25 cellular contexts compared by ENCODE assay signal in the genomic region with DNA sequence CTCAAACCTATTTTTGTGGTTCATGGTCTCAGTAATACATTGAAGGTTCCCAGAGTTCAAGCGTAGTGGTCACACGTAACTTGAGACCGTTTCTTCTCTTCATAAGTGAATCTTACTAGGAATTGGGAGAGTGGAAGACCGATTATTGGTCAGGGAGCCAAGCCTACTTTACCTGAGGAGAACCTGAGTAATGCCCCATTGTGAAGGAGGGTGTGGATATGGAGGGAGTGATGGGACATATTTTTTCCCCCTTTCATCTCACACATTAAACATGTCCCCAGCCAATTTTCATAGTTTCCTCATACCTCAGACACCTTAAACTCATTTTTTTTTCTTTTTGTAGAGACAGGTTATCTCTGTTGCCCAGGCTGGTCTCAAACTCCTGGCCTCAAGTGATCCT.
"Had no signal": no experiment of that assay in that cellular context is flagged by ENCODE, and none has a peak within 500 bp of the region (broad histone marks: within the 10 kb centered on the region; RNA-seq: fewer than 3 reads in every experiment).

No MANE protein-coding gene starts in this region.

- H3K9me3 Mint-ChIP-seq: activated B cell treated with CpG ODN at 0.5 μM for 24 hours; activated naive CD4-positive, alpha-beta T cell treated with anti-CD3 and anti-CD28 coated beads for 36 hours; central memory CD8-positive, alpha-beta T cell; effector memory CD8-positive, alpha-beta T cell had no signal

- H3K27me3 Mint-ChIP-seq: activated B cell treated with CpG ODN at 0.5 μM for 24 hours; central memory CD8-positive, alpha-beta T cell; effector memory CD8-positive, alpha-beta T cell had no signal

- DNase-seq: activated B cell treated with CpG ODN at 0.5 μM for 24 hours; activated CD4-positive, alpha-beta T cell treated with anti-CD3 and anti-CD28 coated beads for 4 hours; activated CD4-positive, alpha-beta T cell treated with anti-CD3 and anti-CD28 coated beads, Interleukin-2, amount 50 U/mL, for 48 hours; activated CD8-positive, alpha-beta memory T cell treated with anti-CD3 and anti-CD28 coated beads, Interleukin-2, amount 50 U/mL, for 48 hours; activated effector memory CD4-positive, alpha-beta T cell treated with Interleukin-2 at 50 U/mL for 16 hours; activated naive CD4-positive, alpha-beta T cell treated with anti-CD3 and anti-CD28 coated beads for 36 hours; activated T-cell treated with anti-CD3 and anti-CD28 coated beads, Interleukin-2, amount 50 U/mL, for 48 hours; effector memory CD8-positive, alpha-beta T cell; esophagus squamous epithelium; gastrocnemius medialis; hypothalamus; mesenchymal stem cell; mucosa of descending colon; sigmoid colon; stimulated activated CD4-positive, alpha-beta T cell treated with anti-CD3 and anti-CD28 coated beads, Interleukin-2, amount 100 ng/mL, for 48 hours; stimulated activated CD8-positive, alpha-beta memory T cell treated with anti-CD3 and anti-CD28 coated beads, Interleukin-4, amount 100 ng/mL, for 48 hours; stimulated activated naive CD4-positive, alpha-beta T cell treated with Interleukin-2 at 50 U/mL for 16 hours; substantia nigra; T1000; thyroid gland; upper lobe of right lung had no signal

- FAIRE-seq: astrocyte, colon had no signal

- H3K4me1 ChIP-seq: esophagus squamous epithelium, gastrocnemius medialis, sigmoid colon, thyroid gland, upper lobe of right lung had no signal

- H3K27ac ChIP-seq: esophagus squamous epithelium, gastrocnemius medialis, sigmoid colon, thyroid gland, upper lobe of right lung had no signal

- H3K9me3 ChIP-seq: esophagus squamous epithelium, gastrocnemius medialis, mucosa of descending colon, sigmoid colon, thyroid gland, upper lobe of right lung had no signal

- ATAC-seq: effector memory CD8-positive, alpha-beta T cell; gastrocnemius medialis; mucosa of descending colon; upper lobe of right lung had no signal

- H3K4me3 Mint-ChIP-seq: activated B cell treated with CpG ODN at 0.5 μM for 24 hours; activated naive CD4-positive, alpha-beta T cell treated with anti-CD3 and anti-CD28 coated beads for 36 hours; central memory CD8-positive, alpha-beta T cell; effector memory CD8-positive, alpha-beta T cell; T-helper 1 cell treated with Interleukin-12 subunit alpha and Interleukin-12 subunit beta and Interleukin-4 antibody, amounts not matched to agents 30 μg/mL and 1 μg/mL, for 36 hours had no signal

- H3K4me3 ChIP-seq: esophagus squamous epithelium, gastrocnemius medialis, mucosa of descending colon, sigmoid colon, thyroid gland, upper lobe of right lung had no signal

- H3K27ac Mint-ChIP-seq: activated B cell treated with CpG ODN at 0.5 μM for 24 hours; activated naive CD4-positive, alpha-beta T cell treated with anti-CD3 and anti-CD28 coated beads for 36 hours; T-helper 1 cell treated with Interleukin-12 subunit alpha and Interleukin-12 subunit beta and Interleukin-4 antibody, amounts not matched to agents 30 μg/mL and 1 μg/mL, for 36 hours had no signal

- H3K27me3 ChIP-seq: esophagus squamous epithelium, gastrocnemius medialis, sigmoid colon, thyroid gland, upper lobe of right lung had no signal
